12 cellular contexts compared by ENCODE assay signal in genomic region chr7:32881074-32881982, GRCh38. TPM values are rescaled to one million over a fixed set of nuclear protein-coding genes. Genes with fewer than 3 reads are reported as not detected.
DNase-seq lines count a peak whose midpoint lies in the region; ATAC-seq and TF ChIP-seq lines count a peak whose summit lies in the region.
"Had no signal": no experiment of that assay in that cellular context is flagged by ENCODE, and none has a peak within 500 bp of the region (broad histone marks: within the 10 kb centered on the region; RNA-seq: fewer than 3 reads in every experiment).

No MANE protein-coding gene starts in this region.

- no peak overlapping the region for H4K8ac ChIP-seq in IMR-90 (ENCODE audit: low read depth in 2 of 2, low read length in 2 of 2)

- no peak overlapping the region for H4K91ac ChIP-seq in IMR-90 (ENCODE audit: insufficient read depth, low read depth, low read length)

- H3K36me3 Mint-ChIP-seq in chondrocyte (ENCODE audit: low read depth) = peaks cover 2% of the 10 kb centered on the region
- peaks cover 37% of the 10 kb centered on the region for H3K36me3 Mint-ChIP-seq in nephron progenitor cell (ENCODE audit: low read depth)

- H3K36me3 ChIP-seq in IMR-90 (ENCODE audit: control insufficient read depth, insufficient read depth, low read length) = no peaks in the 10 kb centered on the region
- H3K36me3 ChIP-seq in transverse colon = no peaks in the 10 kb centered on the region
- H3K36me3 ChIP-seq: ovary had no signal

- H3K9me3 ChIP-seq in IMR-90 (ENCODE audit: control insufficient read depth, insufficient read depth, low read length) (no peaks in the 10 kb centered on the region), transverse colon (no peaks in the 10 kb centered on the region)
- H3K9me3 ChIP-seq: ovary had no signal

- TF ChIP-seq EP300 in transverse colon (IDR thresholded peaks at IDR 0.05; ENCODE audit: low read depth) = no peak

- no peak overlapping the region for H2BK20ac ChIP-seq in IMR-90 (ENCODE audit: low read depth, low read length)

- POLR2A ChIA-PET in IMR-90 (lab: Charles Lee; ENCODE audit: unreplicated experiment) = no interaction called here

- H2BK5ac ChIP-seq in IMR-90 (ENCODE audit: low read depth, low read length, poor library complexity, severe bottlenecking) = no peak overlapping the region

- H3K14ac ChIP-seq in IMR-90 (replicated peaks; ENCODE audit: low read depth, low read length) = no peak overlapping the region

- H3K9ac ChIP-seq in IMR-90 (ENCODE audit: low read depth, low read length) = no peak overlapping the region

- no TSS peak for BruUV-seq in IMR-90 (replicated peaks; lab: Mats Ljungman, UMichigan)

- no peak for TF ChIP-seq CTCF in IMR-90 (conservative IDR thresholded peaks at IDR 0.05; ENCODE audit: low read depth, low read length)
- TF ChIP-seq CTCF in chondrocyte (IDR thresholded peaks at IDR 0.05) = no peak
- no peak for TF ChIP-seq CTCF in nephron progenitor cell (IDR thresholded peaks at IDR 0.05)
- no peak for TF ChIP-seq CTCF in transverse colon (IDR thresholded peaks at IDR 0.05)

- intact Hi-C loops in IMR-90 (cut with micrococcal nuclease) (no loop called here), transverse colon (cut with DNase I; ENCODE audit: low total_unique reads) (no loop called here)

- no peak for TF ChIP-seq RAD21 in IMR-90 (IDR thresholded peaks at IDR 0.05; ENCODE audit: low read length)

- no peak overlapping the region for H4K5ac ChIP-seq in IMR-90 (ENCODE audit: low read depth, low read length)

- peaks cover 53% of the 10 kb centered on the region for H4K20me1 ChIP-seq in IMR-90 (ENCODE audit: insufficient read depth, low read length)

- no peak overlapping the region for H2AK9ac ChIP-seq in IMR-90 (replicated peaks; ENCODE audit: low read depth, low read length, poor library complexity)

- H3K27me3 ChIP-seq in IMR-90 (ENCODE audit: control insufficient read depth, insufficient read depth, low read length) = no peaks in the 10 kb centered on the region
- no peaks in the 10 kb centered on the region for H3K27me3 ChIP-seq in transverse colon
- H3K27me3 ChIP-seq: ovary had no signal

- no peak overlapping the region for H2BK120ac ChIP-seq in IMR-90 (ENCODE audit: low read depth, low read length)

- peaks cover 9 to 42% of the 10 kb centered on the region in 2 experiments; a peak in 3 of 4 replicates for H3K79me1 ChIP-seq in IMR-90 (ENCODE audit: low read depth in 1 of 2, low read length in 2 of 2)

- H3K23ac ChIP-seq in IMR-90 (ENCODE audit: low read depth, low read length) = no peak overlapping the region

- no peak overlapping the region for H3K56ac ChIP-seq in IMR-90 (ENCODE audit: extremely low read depth, insufficient read depth, low read length)

- H3K4me3 ChIP-seq in IMR-90 (ENCODE audit: insufficient read depth, low read depth, low read length) = no peak overlapping the region
- no peak overlapping the region for H3K4me3 ChIP-seq in transverse colon
- H3K4me3 ChIP-seq: ovary had no signal

- H3K27ac Mint-ChIP-seq in chondrocyte (ENCODE audit: unreplicated experiment) (peak overlapping the region; percentile 10), nephron progenitor cell (peak overlapping the region; percentile 32)
- H3K27ac Mint-ChIP-seq: activated CD4-positive, alpha-beta memory T cell treated with anti-CD3 and anti-CD28 coated beads, Interleukin-2, amount 10 ng/mL, durations not matched to agents 7 days and 5 days had no signal

- H3K27me3 Mint-ChIP-seq in chondrocyte (ENCODE audit: low read depth) (no peaks in the 10 kb centered on the region), nephron progenitor cell (ENCODE audit: low read depth, poor library complexity) (no peaks in the 10 kb centered on the region)
- H3K27me3 Mint-ChIP-seq: activated CD4-positive, alpha-beta memory T cell treated with anti-CD3 and anti-CD28 coated beads, Interleukin-2, amount 10 ng/mL, durations not matched to agents 7 days and 5 days had no signal

- peak; percentile 56 for ATAC-seq in IMR-90 (ENCODE audit: low read depth)

- H3K9me3 Mint-ChIP-seq in chondrocyte (ENCODE audit: low read depth) (no peaks in the 10 kb centered on the region), nephron progenitor cell (no peaks in the 10 kb centered on the region)
- H3K9me3 Mint-ChIP-seq: activated CD4-positive, alpha-beta memory T cell treated with anti-CD3 and anti-CD28 coated beads, Interleukin-2, amount 10 ng/mL, durations not matched to agents 7 days and 5 days had no signal

- peaks cover 7% of the 10 kb centered on the region for H3K4me1 ChIP-seq in IMR-90 (ENCODE audit: control insufficient read depth, insufficient read depth, low read length)
- H3K4me1 ChIP-seq in transverse colon = peaks cover 10 to 67% (median 27%) of the 10 kb centered on the region in 4 donors

- no peak overlapping the region for H3K4ac ChIP-seq in IMR-90 (ENCODE audit: low read depth, low read length)

- peaks cover 7% of the 10 kb centered on the region; the same call in 1 of the 2 replicates for H3K9me1 ChIP-seq in IMR-90 (ENCODE audit: insufficient read depth, low read length)

- H3K4me1 Mint-ChIP-seq in chondrocyte (ENCODE audit: low read depth) (peaks cover 45% of the 10 kb centered on the region), nephron progenitor cell (peaks cover 37% of the 10 kb centered on the region)

- H2AK5ac ChIP-seq in IMR-90 (ENCODE audit: low read depth, low read length) = no peak overlapping the region

- H3K18ac ChIP-seq in IMR-90 (ENCODE audit: low read depth, low read length) = no peak overlapping the region

- WGBS in IMR-90 (ENCODE audit: extremely low coverage in 2 of 2, insufficient read length in 1 of 2), 2 experiments = no CpG with 5 or more reads among the region's 2 CpGs
- 50 to 67% methylated on average over 1 to 2 of the region's 2 CpGs for WGBS in transverse colon (ENCODE audit: low coverage in 1 of 2), 2 donors

- H2BK15ac ChIP-seq in IMR-90 (ENCODE audit: low read depth, low read length) = no peak overlapping the region

- peak overlapping the region; percentile 43; the same call in 1 of the 2 replicates for H3K4me2 ChIP-seq in IMR-90 (ENCODE audit: low read depth, low read length)

- no peak overlapping the region for H2AFZ ChIP-seq in IMR-90 (replicated peaks; ENCODE audit: low read length, poor library complexity)

- H3K27ac ChIP-seq in IMR-90 (ENCODE audit: insufficient read depth, low read length) = no peak overlapping the region; the same call in 1 of the 2 replicates
- H3K27ac ChIP-seq in transverse colon = no peak overlapping the region
- H3K27ac ChIP-seq: ovary had no signal

- no peak for TF ChIP-seq POLR2A in IMR-90 (IDR thresholded peaks at IDR 0.05; ENCODE audit: low read depth, low read length)
- no peak for TF ChIP-seq POLR2A in transverse colon (IDR thresholded peaks at IDR 0.05)

- CTCF ChIA-PET in IMR-90 (lab: Yijun Ruan, JAX) = interaction anchor here (0.6 kb wide), 1 partner anchor 665 kb away, joined by 3 read pairs; no protein-coding TSS in a partner anchor

- dilution Hi-C loops in IMR-90 (cut with HindIII; ENCODE audit: low sequenced_read_pairs, unreplicated experiment) = no loop called here

- DNase-seq in NCI-H2171 treated with DMSO at 0.1 percent for 48 hours (lab: John Stamatoyannopoulos, UW) = peak; percentile 20
- no peak for DNase-seq in NCI-H2171 (lab: John Stamatoyannopoulos, UW)
- peak; percentile 36 for DNase-seq in IMR-90
- no peak for DNase-seq in chondrocyte (ENCODE audit: low spot score)
- no peak for DNase-seq in nephron progenitor cell
- DNase-seq in NCI-H524 (lab: John Stamatoyannopoulos, UW) = no peak
- no peak for DNase-seq in transverse colon
- no peak for DNase-seq in SIG-M5 treated with dmso at 0.1 percent for 504 hours (lab: John Stamatoyannopoulos, UW; ENCODE audit: unreplicated experiment)
- DNase-seq: activated CD4-positive, alpha-beta memory T cell treated with anti-CD3 and anti-CD28 coated beads, Interleukin-2, amount 10 ng/mL, durations not matched to agents 7 days and 5 days; NCI-H1436 treated with DMSO at 0.1 percent for 48 hours; ovary; stimulated activated naive CD4-positive, alpha-beta T cell had no signal

- in situ Hi-C loops in IMR-90 (cut with MboI; ENCODE audit: low sequenced_read_pairs) (no loop called here), transverse colon (cut with MboI; ENCODE audit: low pct_ligation_motif_present in 1 of 4, low pct_unique_long_range_greater_than_20kb in 1 of 4, low sequenced_read_pairs in 3 of 4) (no loop called here)

- H3K4me3 Mint-ChIP-seq in chondrocyte (ENCODE audit: unreplicated experiment) (no peak overlapping the region), nephron progenitor cell (no peak overlapping the region)
- H3K4me3 Mint-ChIP-seq: activated CD4-positive, alpha-beta memory T cell treated with anti-CD3 and anti-CD28 coated beads, Interleukin-2, amount 10 ng/mL, durations not matched to agents 7 days and 5 days had no signal

TF ChIP-seq in IMR-90, 13 proteins besides CTCF, POLR2A, EP300 and RAD21:
- no peak for TF ChIP-seq MXI1 (IDR thresholded peaks at IDR 0.05; ENCODE audit: borderline replicate concordance, low read depth, low read length)
- no peak for TF ChIP-seq SMC3 (IDR thresholded peaks at IDR 0.05; ENCODE audit: low read depth, low read length)
- TF ChIP-seq RFX5 (IDR thresholded peaks at IDR 0.05; ENCODE audit: low read depth, low read length) = no peak
- no peak for TF ChIP-seq ELK1 (IDR thresholded peaks at IDR 0.05; ENCODE audit: borderline replicate concordance, low read depth, low read length)
- no peak for TF ChIP-seq RCOR1 (IDR thresholded peaks at IDR 0.05; ENCODE audit: insufficient replicate concordance, low read length)
- peak; percentile 70 for TF ChIP-seq CEBPB (IDR thresholded peaks at IDR 0.05; ENCODE audit: low read depth, low read length)
- no peak for TF ChIP-seq MAFK (IDR thresholded peaks at IDR 0.05; ENCODE audit: low read depth, low read length)
- no peak for TF ChIP-seq MAZ (IDR thresholded peaks at IDR 0.05; ENCODE audit: borderline replicate concordance, low read depth, low read length)
- no peak for TF ChIP-seq FOS (IDR thresholded peaks at IDR 0.05; ENCODE audit: low read depth, low read length)

RNA-seq across cellular contexts. Expression of gene KBTBD2, which starts 10.2 kb away (rescaled TPM):
- 32.3 and 41.7 TPM in 2 replicates for total RNA-seq in IMR-90 (2012; rRNA removed)
- polyA plus RNA-seq in IMR-90 (2012; rRNA removed) = 11.0 and 13.2 TPM in 2 replicates
- 2.9 and 3.3 TPM in 2 replicates for polyA plus RNA-seq in IMR-90 (2012; cell fraction: cytosol; rRNA removed)
- polyA plus RNA-seq in IMR-90 (2012; cell fraction: nucleus; rRNA removed; ENCODE audit: low replicate concordance) = 5.7 and 31.2 TPM in 2 replicates
- 22.0 to 24.8 TPM (median 23.9 TPM) in 3 replicates for total RNA-seq in chondrocyte
- total RNA-seq in transverse colon = 10 to 100 TPM; 29.9 to 72.8 (median 32.3) TPM

Comparison
In these comparisons a context has a peak if more than half of its experiments do, and no peak if none do; other contexts are left out.
1. DNase-seq: peak in NCI-H2171 treated with DMSO at 0.1 percent for 48 hours (single experiment) and IMR-90 (single experiment); none in NCI-H2171 (single experiment), chondrocyte (single experiment), nephron progenitor cell (single experiment), NCI-H524 (0 of 2), transverse colon (single experiment) and SIG-M5 treated with dmso at 0.1 percent for 504 hours (single experiment).